22 cellular contexts compared by ENCODE assay signal in the genomic region with DNA sequence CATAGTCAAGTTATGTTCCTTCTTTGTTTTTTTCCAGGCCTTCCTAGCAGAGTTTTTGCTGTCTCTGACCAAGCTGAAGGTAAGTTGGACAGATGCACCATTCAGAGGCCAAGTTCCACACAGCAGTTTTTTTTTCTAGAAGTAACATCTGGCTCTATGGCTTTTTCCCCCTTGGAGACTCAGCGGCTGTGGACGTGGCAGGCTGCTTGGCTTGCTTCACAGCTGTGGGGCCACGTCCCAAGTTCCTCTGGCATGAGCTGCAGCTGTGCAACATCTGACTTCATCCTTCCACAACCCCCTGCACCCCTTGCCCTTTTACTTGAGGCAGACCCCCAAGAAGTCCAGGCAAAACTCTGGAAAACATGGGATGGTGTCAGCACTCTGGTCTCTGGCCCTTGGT. TPM values are rescaled to one million over a fixed set of nuclear protein-coding genes. Genes with fewer than 3 reads are reported as not detected.
A peak's percentile ranks its signal among the peaks of the same experiment; 100 is the strongest.
DNase-seq lines count a peak whose midpoint lies in the region; ATAC-seq and TF ChIP-seq lines count a peak whose summit lies in the region.
"Had no signal": no experiment of that assay in that cellular context is flagged by ENCODE, and none has a peak within 500 bp of the region (broad histone marks: within the 10 kb centered on the region; RNA-seq: fewer than 3 reads in every experiment).

No MANE protein-coding gene starts in this region.

- no peak overlapping the region for H4K8ac ChIP-seq in IMR-90 (ENCODE audit: low read depth in 2 of 2, low read length in 2 of 2)

- H3K56ac ChIP-seq in IMR-90 (ENCODE audit: extremely low read depth, insufficient read depth, low read length): no peak overlapping the region

- H4K20me1 ChIP-seq in IMR-90 (ENCODE audit: insufficient read depth, low read length): no peaks in the 10 kb centered on the region

- ATAC-seq in IMR-90 (ENCODE audit: low read depth) (no peak), left lobe of liver (no peak), HG02970 (IDR thresholded peaks at IDR 0.05; ENCODE audit: low FRiP score, unreplicated experiment) (no peak)
- ATAC-seq: activated CD8-positive, alpha-beta T cell treated with anti-CD3 and anti-CD28 coated beads for 36 hours; activated naive CD8-positive, alpha-beta T cell treated with anti-CD3 and anti-CD28 coated beads, Interleukin-2, amount 50 U/mL, for 24 hours; HCT116; mucosa of descending colon; T-cell had no signal

- H3K4ac ChIP-seq in IMR-90 (ENCODE audit: low read depth, low read length): no peak overlapping the region

- no peak overlapping the region for H2BK120ac ChIP-seq in IMR-90 (ENCODE audit: low read depth, low read length)

- no peak overlapping the region for H3K4me3 ChIP-seq in IMR-90 (ENCODE audit: insufficient read depth, low read depth, low read length)
- H3K4me3 ChIP-seq in cardiac fibroblast (replicated peaks in 1 of 2; ENCODE audit: low read depth in 2 of 2, low read length in 2 of 2): no peak overlapping the region
- H3K4me3 ChIP-seq in left ventricle myocardium inferior: no peak overlapping the region
- H3K4me3 ChIP-seq in stomach smooth muscle (ENCODE audit: low read length in 2 of 2): no peak overlapping the region
- H3K4me3 ChIP-seq: mucosa of descending colon had no signal

- H3K9me3 ChIP-seq in IMR-90 (ENCODE audit: control insufficient read depth, insufficient read depth, low read length) (0 out of 2 replicates have a peak, but pooled peaks cover 2% of the 10 kb centered on the region), left ventricle myocardium inferior (replicated peaks) (peaks cover 9% of the 10 kb centered on the region), stomach smooth muscle (ENCODE audit: control insufficient read depth in 2 of 2, low read length in 2 of 2) (no peaks in the 10 kb centered on the region)
- H3K9me3 ChIP-seq: mucosa of descending colon had no signal

- peaks cover under 1% of the 10 kb centered on the region; the same call in 1 of the 2 replicates for H3K4me1 ChIP-seq in IMR-90 (ENCODE audit: control insufficient read depth, insufficient read depth, low read length)
- H3K4me1 ChIP-seq in left ventricle myocardium inferior: peaks cover 15% of the 10 kb centered on the region
- peaks cover 9% of the 10 kb centered on the region for H3K4me1 ChIP-seq in stomach smooth muscle (ENCODE audit: control insufficient read depth, insufficient read depth, low read length)
- H3K4me1 ChIP-seq: parathyroid adenoma had no signal

- POLR2A ChIA-PET in IMR-90 (lab: Charles Lee; ENCODE audit: unreplicated experiment): no interaction called here

- no peak for TF ChIP-seq POLR2A in IMR-90 (IDR thresholded peaks at IDR 0.05; ENCODE audit: low read depth, low read length)

- dilution Hi-C loops in IMR-90 (cut with HindIII; ENCODE audit: low sequenced_read_pairs, unreplicated experiment): no loop called here

- WGBS in IMR-90 (ENCODE audit: extremely low coverage in 2 of 2, insufficient read length in 1 of 2), 2 experiments: 0% methylated on average over 1 of the region's 3 CpGs; no CpG with 5 or more reads in 1 of the 2 experiments

- H3K27ac ChIP-seq in IMR-90 (ENCODE audit: insufficient read depth, low read length) (no peak overlapping the region), left ventricle myocardium inferior (replicated peaks) (peak overlapping the region; percentile 43), stomach smooth muscle (ENCODE audit: low read length) (peak overlapping the region; percentile 42)
- H3K27ac ChIP-seq: parathyroid adenoma had no signal

- no peak overlapping the region for H2BK5ac ChIP-seq in IMR-90 (ENCODE audit: low read depth, low read length, poor library complexity, severe bottlenecking)

- H2AFZ ChIP-seq in IMR-90 (replicated peaks; ENCODE audit: low read length, poor library complexity): peak overlapping the region; percentile 24
- H2AFZ ChIP-seq: parathyroid adenoma had no signal

- no peak overlapping the region for H2BK15ac ChIP-seq in IMR-90 (ENCODE audit: low read depth, low read length)

- CTCF ChIA-PET in IMR-90 (lab: Yijun Ruan, JAX): interaction anchor here (0.6 kb wide), 1 partner anchor 353 kb away, joined by 3 read pairs; no protein-coding TSS in a partner anchor

- no peak overlapping the region for H4K5ac ChIP-seq in IMR-90 (ENCODE audit: low read depth, low read length)

- no peak overlapping the region for H2AK5ac ChIP-seq in IMR-90 (ENCODE audit: low read depth, low read length)

- no peak overlapping the region for H2BK20ac ChIP-seq in IMR-90 (ENCODE audit: low read depth, low read length)

- no peak overlapping the region for H4K91ac ChIP-seq in IMR-90 (ENCODE audit: insufficient read depth, low read depth, low read length)

- intact Hi-C loops in IMR-90 (cut with micrococcal nuclease): no loop called here
- intact Hi-C loops in left ventricle myocardium inferior (cut with micrococcal nuclease): no loop called here

- no peak for TF ChIP-seq RAD21 in IMR-90 (IDR thresholded peaks at IDR 0.05; ENCODE audit: low read length)

- DNase-seq in IMR-90: peak; percentile 28
- peak; percentile 47 to 54 for DNase-seq in cardiac fibroblast (ENCODE audit: low read depth in 2 of 2)
- peak; percentile 53 for DNase-seq in left ventricle myocardium inferior
- DNase-seq in left lobe of liver (ENCODE audit: low spot score): no peak
- DNase-seq in NCI-H2227 (lab: John Stamatoyannopoulos, UW; ENCODE audit: unreplicated experiment): no peak
- DNase-seq: activated CD4-positive, alpha-beta T cell treated with anti-CD3 and anti-CD28 coated beads for 1 hour; activated CD8-positive, alpha-beta T cell treated with anti-CD3 and anti-CD28 coated beads for 36 hours; activated effector memory CD4-positive, alpha-beta T cell treated with anti-CD3 and anti-CD28 coated beads, Interleukin-2, amount 50 U/mL, for 16 hours; activated naive CD8-positive, alpha-beta T cell treated with anti-CD3 and anti-CD28 coated beads, Interleukin-2, amount 50 U/mL, for 24 hours; activated T-cell treated with anti-CD3 and anti-CD28 coated beads for 4 hours; hypothalamus; mucosa of descending colon; NCI-H1105; NCI-H2029 treated with DMSO at 0.1 percent for 48 hours; NCI-H446; nephron progenitor cell; OCI-M1; T-cell had no signal

- H3K9me1 ChIP-seq in IMR-90 (ENCODE audit: insufficient read depth, low read length): no peaks in the 10 kb centered on the region

- H3K4me2 ChIP-seq in IMR-90 (ENCODE audit: low read depth, low read length): no peak overlapping the region

- no peak overlapping the region for H3K14ac ChIP-seq in IMR-90 (replicated peaks; ENCODE audit: low read depth, low read length)

- H3K9ac ChIP-seq in IMR-90 (ENCODE audit: low read depth, low read length) (no peak overlapping the region), stomach smooth muscle (ENCODE audit: low read length in 2 of 2) (no peak overlapping the region)
- H3K9ac ChIP-seq: parathyroid adenoma had no signal

- H3K27me3 ChIP-seq in IMR-90 (ENCODE audit: control insufficient read depth, insufficient read depth, low read length) (no peaks in the 10 kb centered on the region), left ventricle myocardium inferior (ENCODE audit: low read depth) (no peaks in the 10 kb centered on the region), stomach smooth muscle (ENCODE audit: control insufficient read depth in 1 of 2, insufficient read depth in 2 of 2, low read length in 2 of 2) (no peaks in the 10 kb centered on the region)

- TF ChIP-seq CTCF in IMR-90 (conservative IDR thresholded peaks at IDR 0.05; ENCODE audit: low read depth, low read length) (no peak), cardiac fibroblast (IDR thresholded peaks at IDR 0.05; ENCODE audit: low read depth, low read length) (no peak), left ventricle myocardium inferior (IDR thresholded peaks at IDR 0.05; ENCODE audit: borderline replicate concordance) (no peak)

- H3K36me3 ChIP-seq in IMR-90 (ENCODE audit: control insufficient read depth, insufficient read depth, low read length): no peaks in the 10 kb centered on the region
- H3K36me3 ChIP-seq in left ventricle myocardium inferior: no peaks in the 10 kb centered on the region
- no peaks in the 10 kb centered on the region for H3K36me3 ChIP-seq in stomach smooth muscle (ENCODE audit: control insufficient read depth in 2 of 2, insufficient read depth in 2 of 2, low read length in 2 of 2)

- H3K23ac ChIP-seq in IMR-90 (ENCODE audit: low read depth, low read length): no peak overlapping the region

- H3K18ac ChIP-seq in IMR-90 (ENCODE audit: low read depth, low read length): no peak overlapping the region; the same call in 1 of the 2 replicates

- BruUV-seq in IMR-90 (replicated peaks; lab: Mats Ljungman, UMichigan): no TSS peak

- H2AK9ac ChIP-seq in IMR-90 (replicated peaks; ENCODE audit: low read depth, low read length, poor library complexity): no peak overlapping the region

- in situ Hi-C loops in IMR-90 (cut with MboI; ENCODE audit: low sequenced_read_pairs): no loop called here

- H3K79me1 ChIP-seq in IMR-90 (ENCODE audit: low read depth in 1 of 2, low read length in 2 of 2): no peaks in the 10 kb centered on the region

TF ChIP-seq in IMR-90, 13 proteins besides CTCF, POLR2A, EP300 and RAD21 (continues in another document):
- TF ChIP-seq CHD1 (IDR thresholded peaks at IDR 0.05; ENCODE audit: low read depth, low read length) (no peak), RCOR1 (IDR thresholded peaks at IDR 0.05; ENCODE audit: insufficient replicate concordance, low read length) (no peak), NFE2L2 (IDR thresholded peaks at IDR 0.05; ENCODE audit: low read depth, low read length) (no peak), RFX5 (IDR thresholded peaks at IDR 0.05; ENCODE audit: low read depth, low read length) (no peak)
- TF ChIP-seq, protein P1, sequence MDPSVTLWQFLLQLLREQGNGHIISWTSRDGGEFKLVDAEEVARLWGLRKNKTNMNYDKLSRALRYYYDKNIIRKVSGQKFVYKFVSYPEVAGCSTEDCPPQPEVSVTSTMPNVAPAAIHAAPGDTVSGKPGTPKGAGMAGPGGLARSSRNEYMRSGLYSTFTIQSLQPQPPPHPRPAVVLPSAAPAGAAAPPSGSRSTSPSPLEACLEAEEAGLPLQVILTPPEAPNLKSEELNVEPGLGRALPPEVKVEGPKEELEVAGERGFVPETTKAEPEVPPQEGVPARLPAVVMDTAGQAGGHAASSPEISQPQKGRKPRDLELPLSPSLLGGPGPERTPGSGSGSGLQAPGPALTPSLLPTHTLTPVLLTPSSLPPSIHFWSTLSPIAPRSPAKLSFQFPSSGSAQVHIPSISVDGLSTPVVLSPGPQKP (IDR thresholded peaks at IDR 0.05; ENCODE audit: borderline replicate concordance, low read depth, low read length): no peak

RNA-seq across cellular contexts. Expression of a gene that starts 24.2 kb away (rescaled TPM):
- total RNA-seq in IMR-90 (2012; rRNA removed) (7.8 and 9.5 TPM in 2 replicates), left ventricle myocardium inferior (14.6 TPM), left lobe of liver (1.8 TPM)
- polyA plus RNA-seq in IMR-90 (2012; rRNA removed): 33.9 and 45.1 TPM in 2 replicates
- polyA plus RNA-seq in IMR-90 (2012; cell fraction: cytosol; rRNA removed): 15.1 and 28.6 TPM in 2 replicates
- 27.1 and 30.8 TPM in 2 replicates for polyA plus RNA-seq in IMR-90 (2012; cell fraction: nucleus; rRNA removed; ENCODE audit: low replicate concordance)
- total RNA-seq: activated CD8-positive, alpha-beta T cell treated with anti-CD3 and anti-CD28 coated beads for 36 hours; T-cell had no signal

Comparison
In these comparisons a context has a peak if more than half of its experiments do, and no peak if none do; other contexts are left out.
1. DNase-seq: peak in IMR-90 (single experiment), cardiac fibroblast (2 of 2) and left ventricle myocardium inferior (single experiment); none in left lobe of liver (single experiment) and NCI-H2227 (single experiment).